ENCODE assay signal across 8 cellular contexts in the genomic region with DNA sequence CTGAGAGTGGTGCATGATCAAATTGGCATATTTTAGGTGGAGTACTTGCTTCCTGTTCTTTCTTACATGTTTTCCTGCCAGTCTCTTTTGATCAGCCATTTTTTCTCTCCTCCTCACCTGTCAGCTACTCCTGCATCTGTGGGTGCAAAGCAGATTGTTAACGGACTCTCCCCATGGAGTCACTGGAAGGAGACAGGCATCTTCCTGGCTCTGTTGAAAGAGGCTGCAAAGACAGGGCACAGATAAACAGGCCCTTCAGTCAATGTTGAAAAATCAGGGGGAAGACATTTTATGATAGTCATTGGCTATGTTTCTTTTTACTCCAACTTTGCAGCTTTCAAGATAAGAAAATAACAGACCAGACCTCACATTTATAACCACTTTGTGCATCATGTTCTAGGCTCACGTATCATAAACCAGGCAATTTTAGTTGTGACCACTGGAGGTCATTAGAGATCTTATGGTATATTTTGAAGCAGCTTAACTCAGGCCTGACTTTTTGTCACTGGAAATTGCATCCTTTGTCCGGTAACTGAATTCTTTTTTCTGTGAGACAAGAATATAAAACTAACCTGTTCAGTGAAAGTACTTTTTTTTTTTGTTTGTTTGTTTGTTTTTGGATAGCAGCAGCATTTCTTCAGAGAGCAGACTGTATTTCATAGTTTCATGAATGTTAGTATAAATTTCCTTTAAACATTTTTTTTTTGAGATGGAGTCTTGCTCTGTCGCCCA. TPM values are rescaled to one million over a fixed set of nuclear protein-coding genes. Genes with fewer than 3 reads are reported as not detected.
DNase-seq lines count a peak whose midpoint lies in the region; ATAC-seq and TF ChIP-seq lines count a peak whose summit lies in the region.

No MANE protein-coding gene starts in this region.

- ATAC-seq in GM21360 (IDR thresholded peaks at IDR 0.05; ENCODE audit: unreplicated experiment): peak; percentile 55
- peak; percentile 67 for ATAC-seq in HG03571 (IDR thresholded peaks at IDR 0.05; ENCODE audit: unreplicated experiment)

- no peak overlapping the region for H3K4me3 Mint-ChIP-seq in immature natural killer cell

- no peaks in the 10 kb centered on the region for H3K36me3 Mint-ChIP-seq in immature natural killer cell

- in situ Hi-C loops in astrocyte of the spinal cord (cut with HindIII; ENCODE audit: low sequenced_read_pairs): no loop called here

- DNase-seq in Daoy (ENCODE audit: low read depth) (peak; percentile 40), NCI-H774 (lab: John Stamatoyannopoulos, UW) (peak; percentile 78), astrocyte of the spinal cord (ENCODE audit: low read depth, low spot score) (peak; percentile 78), immature natural killer cell (peak; percentile 32 to 44 (median 42)), superior temporal gyrus (ENCODE audit: extremely low spot score) (peak; percentile 85), UCSD-AML1 (lab: John Stamatoyannopoulos, UW; ENCODE audit: unreplicated experiment) (no peak)

- H3K27me3 Mint-ChIP-seq in immature natural killer cell (ENCODE audit: low read depth in 3 of 3): peaks cover 0 to 5% (median 1%) of the 10 kb centered on the region in 3 donors

- no peak overlapping the region for H3K4me3 ChIP-seq in astrocyte of the spinal cord (ENCODE audit: low read depth, low read length)

- no peaks in the 10 kb centered on the region for H3K9me3 Mint-ChIP-seq in immature natural killer cell

- peak overlapping the region in 1 of 6 donors; percentile 57 for H3K27ac Mint-ChIP-seq in immature natural killer cell

- H3K4me1 Mint-ChIP-seq in immature natural killer cell: no peaks in the 10 kb centered on the region

- peak; percentile 70 for TF ChIP-seq CTCF in astrocyte of the spinal cord (IDR thresholded peaks at IDR 0.05; ENCODE audit: low read depth, low read length)

RNA-seq across cellular contexts. Expression of a gene that starts 20.1 kb away (rescaled TPM):
- not detected in 2 replicates for total RNA-seq in Daoy (2014; rRNA removed; shearing (Covaris generic))
- polyA plus RNA-seq in immature natural killer cell: not detected

RNA-seq across cellular contexts. Expression of a gene that starts 42.4 kb away (rescaled TPM):
- total RNA-seq in Daoy (2014; rRNA removed; shearing (Covaris generic)): 19.0 and 19.9 TPM in 2 replicates
- 10 to 100 TPM; 31.5 to 46.2 (median 31.7) TPM for polyA plus RNA-seq in immature natural killer cell
